Comparison of ENCODE assay signal across 9 cellular contexts in genomic region chr7:103389263-103389662, GRCh38. TPM values are rescaled to one million over a fixed set of nuclear protein-coding genes. Genes with fewer than 3 reads are reported as not detected.
"Had no signal": no experiment of that assay in that cellular context is flagged by ENCODE, and none has a peak within 500 bp of the region (broad histone marks: within the 10 kb centered on the region; RNA-seq: fewer than 3 reads in every experiment).

No MANE protein-coding gene starts in this region.

- FAIRE-seq: H1, H54, HTR-8/SVneo had no signal

- ATAC-seq: GM23338 had no signal

- H3K4me2 ChIP-seq: GM23338 had no signal

- H3K4me3 ChIP-seq: GM23338 had no signal

- DNase-seq: H9, HCEC 1CT, KG1 had no signal

- H2AFZ ChIP-seq: GM23338 had no signal

RNA-seq across cellular contexts. Expression of gene SLC26A5, which starts 56.7 kb away (rescaled TPM):
- total RNA-seq: H9, HT-29 had no signal
- polyA plus RNA-seq: IgD-negative memory B cell had no signal
